Comparison of ENCODE assay signal across 8 cellular contexts in genomic region chr5:90473321-90474234, GRCh38. TPM values are rescaled to one million over a fixed set of nuclear protein-coding genes. Genes with fewer than 3 reads are reported as not detected.
DNase-seq lines count a peak whose midpoint lies in the region; ATAC-seq, FAIRE-seq and TF ChIP-seq lines count a peak whose summit lies in the region.

No MANE protein-coding gene starts in this region.

- H3K27ac ChIP-seq in endothelial cell of umbilical vein (ENCODE audit: insufficient read depth, low read depth, low read length), result no peak overlapping the region

- H3K79me2 ChIP-seq in endothelial cell of umbilical vein (ENCODE audit: control insufficient read depth, insufficient read depth, low read length), result peaks cover 36% of the 10 kb centered on the region

- no peaks in the 10 kb centered on the region for H3K9me1 ChIP-seq in endothelial cell of umbilical vein (replicated peaks; ENCODE audit: control insufficient read depth, extremely low read depth, insufficient read depth, low read length)

- no peaks in the 10 kb centered on the region for H3K9me3 ChIP-seq in endothelial cell of umbilical vein (replicated peaks; ENCODE audit: control insufficient read depth, insufficient read depth, low read length)
- H3K9me3 ChIP-seq in mononuclear cell (ENCODE audit: low read depth, low read length), result no peaks in the 10 kb centered on the region

- H3K36me3 ChIP-seq in endothelial cell of umbilical vein (ENCODE audit: control insufficient read depth in 2 of 2, extremely low read depth in 1 of 2, insufficient read depth in 2 of 2, low read length in 2 of 2), result no peaks in the 10 kb centered on the region

- H3K36me3 Mint-ChIP-seq in stimulated activated naive B cell treated with anti-CD40 and anti-IgM and Interleukin-4, amounts not matched to agents 10 μg/mL and 1 μg/mL and 100 μg/mL, for 72 hours, result peaks cover 16 to 34% of the 10 kb centered on the region in 2 donors

- POLR2A ChIA-PET in endothelial cell of umbilical vein (lab: Charles Lee), result interaction anchor here (1.1 kb wide), 2 partner anchors 56 to 64 kb away, joined by 3 read pairs; partner anchors contain the start of gene CETN3

- no peaks in the 10 kb centered on the region for H4K20me1 ChIP-seq in endothelial cell of umbilical vein (replicated peaks; ENCODE audit: control insufficient read depth, extremely low read depth, insufficient read depth, low read length)

- CTCF ChIA-PET in endothelial cell of umbilical vein (lab: Charles Lee), result interaction anchor here (1.0 to 5.3 kb wide), 4 partner anchors 12 to 63 kb away, joined by 5 to 38 read pairs (median 8); partner anchors contain the start of genes CETN3 and LYSMD3

- intact Hi-C loops in endothelial cell of umbilical vein (cut with micrococcal nuclease), result loop anchor here (1.0 to 2.0 kb wide), 3 partner anchors 35 to 64 kb away; partner anchors contain the start of genes CETN3 and LYSMD3

- H3K27me3 ChIP-seq in endothelial cell of umbilical vein (ENCODE audit: control insufficient read depth in 2 of 2, insufficient read depth in 2 of 2, low read length in 2 of 2), result no peaks in the 10 kb centered on the region
- H3K27me3 ChIP-seq in mononuclear cell (ENCODE audit: insufficient read depth, low read length), result no peaks in the 10 kb centered on the region

- peak; percentile 26 for FAIRE-seq in endothelial cell of umbilical vein (lab: Jason Lieb, UNC)

- peak overlapping the region; percentile 17 for H3K9ac ChIP-seq in endothelial cell of umbilical vein (replicated peaks; ENCODE audit: extremely low read depth, insufficient read depth, low read length)

- H3K4me3 ChIP-seq in endothelial cell of umbilical vein (replicated peaks in 1 of 3; ENCODE audit: insufficient read depth in 1 of 3, low read depth in 1 of 3, low read length in 3 of 3), result peak overlapping the region; percentile 4 to 80 (median 48)
- H3K4me3 ChIP-seq in mononuclear cell (ENCODE audit: low read length), result peak overlapping the region; percentile 74

- peak; percentile 12 for ATAC-seq in HG02610 (IDR thresholded peaks at IDR 0.05; ENCODE audit: unreplicated experiment)
- peak; percentile 10 to 12 for ATAC-seq in stimulated activated naive B cell treated with anti-CD40 and anti-IgM and Interleukin-4, amounts not matched to agents 10 μg/mL and 1 μg/mL and 100 μg/mL, for 72 hours (replicated peaks)

- peak overlapping the region; percentile 97 for H3K4me2 ChIP-seq in endothelial cell of umbilical vein (ENCODE audit: insufficient read depth, low read length)

- H3K9me3 Mint-ChIP-seq in stimulated activated naive B cell treated with anti-CD40 and anti-IgM and Interleukin-4, amounts not matched to agents 10 μg/mL and 1 μg/mL and 100 μg/mL, for 72 hours, result peaks cover 2 to 4% of the 10 kb centered on the region in 2 donors

- BruUV-seq in endothelial cell of umbilical vein (replicated peaks; lab: Mats Ljungman, UMichigan), result TSS peak; percentile 32

- dilution Hi-C loops in endothelial cell of umbilical vein (cut with MboI; ENCODE audit: extremely low pct_ligation_motif_present, low sequenced_read_pairs), result no loop called here

- H3K4me1 ChIP-seq in endothelial cell of umbilical vein (ENCODE audit: control insufficient read depth, extremely low read depth, insufficient read depth, low read length) (peaks cover 15% of the 10 kb centered on the region), mononuclear cell (ENCODE audit: insufficient read depth, low read length) (peaks cover 19% of the 10 kb centered on the region)

- H3K27ac Mint-ChIP-seq in stimulated activated naive B cell treated with anti-CD40 and anti-IgM and Interleukin-4, amounts not matched to agents 10 μg/mL and 1 μg/mL and 100 μg/mL, for 72 hours, result peak overlapping the region; percentile 93

- TF ChIP-seq POLR2A in endothelial cell of umbilical vein (IDR thresholded peaks at IDR 0.05; ENCODE audit: low read depth, low read length), result no peak

- DNase-seq in NCI-H2029 treated with DMSO at 0.1 percent for 48 hours (lab: John Stamatoyannopoulos, UW) (peak; percentile 35), NCI-H2029 (lab: John Stamatoyannopoulos, UW) (no peak), NCI-H146 treated with DMSO at 0.1 percent for 48 hours (lab: John Stamatoyannopoulos, UW; ENCODE audit: unreplicated experiment) (peak; percentile 28), endothelial cell of umbilical vein (ENCODE audit: low read depth, low spot score) (peak; percentile 48)
- DNase-seq in activated CD4-positive, alpha-beta T cell treated with anti-CD3 and anti-CD28 coated beads, Interleukin-2, amount 50 U/mL, for 1 hour, result peak; percentile 4
- DNase-seq in stimulated activated naive B cell treated with anti-CD40 and anti-IgM and Interleukin-4, amounts not matched to agents 10 μg/mL and 1 μg/mL and 100 μg/mL, for 72 hours, result peak; percentile 5

- TF ChIP-seq CTCF in endothelial cell of umbilical vein (IDR thresholded peaks at IDR 0.05; ENCODE audit: extremely low read depth in 1 of 2, insufficient read depth in 1 of 2, low read depth in 1 of 2, low read length in 2 of 2), result no peak

- peak overlapping the region; percentile 45 for H2AFZ ChIP-seq in endothelial cell of umbilical vein (ENCODE audit: low read depth, low read length)

- H3K4me1 Mint-ChIP-seq in stimulated activated naive B cell treated with anti-CD40 and anti-IgM and Interleukin-4, amounts not matched to agents 10 μg/mL and 1 μg/mL and 100 μg/mL, for 72 hours, result peaks cover 16 to 33% of the 10 kb centered on the region in 2 donors

- H3K4me3 Mint-ChIP-seq in stimulated activated naive B cell treated with anti-CD40 and anti-IgM and Interleukin-4, amounts not matched to agents 10 μg/mL and 1 μg/mL and 100 μg/mL, for 72 hours, result peak overlapping the region; percentile 95 to 99

- H3K27me3 Mint-ChIP-seq in stimulated activated naive B cell treated with anti-CD40 and anti-IgM and Interleukin-4, amounts not matched to agents 10 μg/mL and 1 μg/mL and 100 μg/mL, for 72 hours, result no peaks in the 10 kb centered on the region

TF ChIP-seq in endothelial cell of umbilical vein, 7 proteins besides CTCF, POLR2A, EP300 and RAD21:
- TF ChIP-seq MYC (IDR thresholded peaks at IDR 0.05; ENCODE audit: low read depth, low read length) (peak; percentile 57), EZH2 (IDR thresholded peaks at IDR 0.05; ENCODE audit: borderline replicate concordance, low read depth, low read length, severe bottlenecking) (no peak), JUN (IDR thresholded peaks at IDR 0.05; ENCODE audit: borderline replicate concordance, insufficient read depth, insufficient read length, low read depth) (no peak), MAX (IDR thresholded peaks at IDR 0.05; ENCODE audit: insufficient read depth, insufficient read length) (peak; percentile 85), FOS (IDR thresholded peaks at IDR 0.05; ENCODE audit: borderline replicate concordance, insufficient read depth, low read length) (no peak)

RNA-seq across cellular contexts. Expression of gene MBLAC2, which starts 1.0 kb away (rescaled TPM):
- total RNA-seq in endothelial cell of umbilical vein, result 4.8 and 5.3 TPM in 2 replicates
- 2.0 and 2.1 TPM in 2 replicates for polyA plus RNA-seq in endothelial cell of umbilical vein
- polyA plus RNA-seq in endothelial cell of umbilical vein (2011; cell fraction: cytosol; rRNA removed), result 1.5 and 1.6 TPM in 2 replicates
- polyA plus RNA-seq in endothelial cell of umbilical vein (2011; cell fraction: nucleus; rRNA removed), result 1.7 and 2.1 TPM in 2 replicates
- polyA plus RNA-seq in endothelial cell of umbilical vein (2012), result 3.8 and 4.6 TPM in 2 replicates
- polyA minus RNA-seq in endothelial cell of umbilical vein, result 4.0 and 4.2 TPM in 2 replicates
- polyA minus RNA-seq in endothelial cell of umbilical vein (2011; cell fraction: cytosol; rRNA and poly(A)+ RNA removed), result 5.8 TPM
- polyA minus RNA-seq in endothelial cell of umbilical vein (2011; cell fraction: nucleus; rRNA and poly(A)+ RNA removed), result 4.4 and 6.4 TPM in 2 replicates
- total RNA-seq in mononuclear cell, result 2.9 TPM

RNA-seq across cellular contexts. Expression of gene POLR3G, which starts 1.1 kb away (rescaled TPM):
- 15.0 and 16.7 TPM in 2 replicates for total RNA-seq in endothelial cell of umbilical vein
- polyA plus RNA-seq in endothelial cell of umbilical vein, result 8.9 and 15.7 TPM in 2 replicates
- 18.4 and 25.2 TPM in 2 replicates for polyA plus RNA-seq in endothelial cell of umbilical vein (2011; cell fraction: cytosol; rRNA removed)
- 9.8 and 10.9 TPM in 2 replicates for polyA plus RNA-seq in endothelial cell of umbilical vein (2011; cell fraction: nucleus; rRNA removed)
- polyA plus RNA-seq in endothelial cell of umbilical vein (2012), result 68.4 and 83.6 TPM in 2 replicates
- 1.8 and 2.2 TPM in 2 replicates for polyA minus RNA-seq in endothelial cell of umbilical vein
- 4.7 TPM for polyA minus RNA-seq in endothelial cell of umbilical vein (2011; cell fraction: cytosol; rRNA and poly(A)+ RNA removed)
- polyA minus RNA-seq in endothelial cell of umbilical vein (2011; cell fraction: nucleus; rRNA and poly(A)+ RNA removed), result 1.1 and 3.5 TPM in 2 replicates
- 1.0 TPM for total RNA-seq in mononuclear cell

RNA-seq across cellular contexts. Expression of gene LYSMD3, which starts 55.8 kb away (rescaled TPM):
- total RNA-seq in endothelial cell of umbilical vein (21.3 and 22.7 TPM in 2 replicates), mononuclear cell (27.3 TPM)
- polyA plus RNA-seq in endothelial cell of umbilical vein, result 4.2 and 6.0 TPM in 2 replicates
- polyA plus RNA-seq in endothelial cell of umbilical vein (2011; cell fraction: cytosol; rRNA removed), result 7.8 and 8.1 TPM in 2 replicates
- 7.4 and 10.6 TPM in 2 replicates for polyA plus RNA-seq in endothelial cell of umbilical vein (2011; cell fraction: nucleus; rRNA removed)
- 17.4 and 19.9 TPM in 2 replicates for polyA plus RNA-seq in endothelial cell of umbilical vein (2012)
- polyA minus RNA-seq in endothelial cell of umbilical vein, result 11.6 and 13.2 TPM in 2 replicates
- 7.7 TPM for polyA minus RNA-seq in endothelial cell of umbilical vein (2011; cell fraction: cytosol; rRNA and poly(A)+ RNA removed)
- polyA minus RNA-seq in endothelial cell of umbilical vein (2011; cell fraction: nucleus; rRNA and poly(A)+ RNA removed), result 7.3 and 10.1 TPM in 2 replicates
